28 cellular contexts compared by ENCODE assay signal in genomic region chr13:72023895-72024294, GRCh38.
"Had no signal": no experiment of that assay in that cellular context is flagged by ENCODE, and none has a peak within 500 bp of the region (broad histone marks: within the 10 kb centered on the region; RNA-seq: fewer than 3 reads in every experiment).

No MANE protein-coding gene starts in this region.

- H3K27me3 ChIP-seq: dorsolateral prefrontal cortex, esophagus squamous epithelium, gastrocnemius medialis, heart right ventricle, left lung had no signal

- H3K36me3 Mint-ChIP-seq: memory B cell had no signal

- DNase-seq: dermis blood vessel endothelial cell; dorsolateral prefrontal cortex; effector CD4-positive, alpha-beta T cell; effector memory CD4-positive, alpha-beta T cell; erythroblast; esophagus squamous epithelium; foreskin fibroblast; foreskin melanocyte; gastrocnemius medialis; glutamatergic neuron; head of caudate nucleus; heart right ventricle; hippocampal formation; left cardiac atrium; left lung; left ventricle myocardium superior; mammary epithelial cell; mesendoderm; midbrain had no signal

- H3K4me1 Mint-ChIP-seq: memory B cell had no signal

- H3K9me3 Mint-ChIP-seq: memory B cell had no signal

- H3K27ac Mint-ChIP-seq: memory B cell had no signal

- FAIRE-seq: colon, endothelial cell of umbilical vein, islet of Langerhans, keratinocyte had no signal

- H3K27ac ChIP-seq: coronary artery, dorsolateral prefrontal cortex, epithelial cell of prostate, esophagus squamous epithelium, gastrocnemius medialis, heart right ventricle, left lung had no signal

- H3K4me3 ChIP-seq: coronary artery, dorsolateral prefrontal cortex, esophagus squamous epithelium, gastrocnemius medialis, heart right ventricle, left lung, lung had no signal

- ATAC-seq: esophagus mucosa, gastrocnemius medialis, left cardiac atrium, left lung, left ventricle myocardium superior had no signal

- H3K4me1 ChIP-seq: esophagus squamous epithelium, gastrocnemius medialis, heart right ventricle, left lung had no signal

- H3K4me3 Mint-ChIP-seq: memory B cell had no signal

- H3K9me3 ChIP-seq: esophagus squamous epithelium, gastrocnemius medialis had no signal

- H3K36me3 ChIP-seq: esophagus squamous epithelium, gastrocnemius medialis, heart right ventricle, left lung had no signal

- H3K27me3 Mint-ChIP-seq: memory B cell had no signal
